ENCODE assay signal across 2 cellular contexts in the genomic region with DNA sequence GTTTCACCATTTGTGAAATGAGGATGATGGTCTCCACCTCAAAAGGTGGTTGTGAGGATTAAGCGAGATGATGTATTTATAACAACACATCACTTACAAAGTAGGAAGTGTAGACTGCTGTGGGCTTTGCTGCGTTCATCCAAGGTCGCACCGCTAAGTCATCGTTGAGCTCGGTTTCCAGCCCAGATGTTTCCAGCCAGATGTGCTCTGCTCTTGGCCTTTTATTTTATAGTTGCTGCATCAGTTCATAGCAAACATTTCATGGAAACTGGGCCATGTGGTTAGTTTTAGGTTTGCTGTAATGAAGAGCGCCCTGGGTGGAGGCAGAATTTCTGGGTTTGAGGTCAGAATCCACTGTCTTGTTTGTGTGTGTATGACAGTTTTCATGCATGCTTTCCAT.
TF ChIP-seq lines count a peak whose summit lies in the region.

No MANE protein-coding gene starts in this region.

TF ChIP-seq in SK-N-SH, 30 proteins besides CTCF, POLR2A, EP300 and RAD21 (continued from another document):
- TF ChIP-seq, protein P1, sequence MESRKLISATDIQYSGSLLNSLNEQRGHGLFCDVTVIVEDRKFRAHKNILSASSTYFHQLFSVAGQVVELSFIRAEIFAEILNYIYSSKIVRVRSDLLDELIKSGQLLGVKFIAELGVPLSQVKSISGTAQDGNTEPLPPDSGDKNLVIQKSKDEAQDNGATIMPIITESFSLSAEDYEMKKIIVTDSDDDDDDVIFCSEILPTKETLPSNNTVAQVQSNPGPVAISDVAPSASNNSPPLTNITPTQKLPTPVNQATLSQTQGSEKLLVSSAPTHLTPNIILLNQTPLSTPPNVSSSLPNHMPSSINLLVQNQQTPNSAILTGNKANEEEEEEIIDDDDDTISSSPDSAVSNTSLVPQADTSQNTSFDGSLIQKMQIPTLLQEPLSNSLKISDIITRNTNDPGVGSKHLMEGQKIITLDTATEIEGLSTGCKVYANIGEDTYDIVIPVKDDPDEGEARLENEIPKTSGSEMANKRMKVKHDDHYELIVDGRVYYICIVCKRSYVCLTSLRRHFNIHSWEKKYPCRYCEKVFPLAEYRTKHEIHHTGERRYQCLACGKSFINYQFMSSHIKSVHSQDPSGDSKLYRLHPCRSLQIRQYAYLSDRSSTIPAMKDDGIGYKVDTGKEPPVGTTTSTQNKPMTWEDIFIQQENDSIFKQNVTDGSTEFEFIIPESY (IDR thresholded peaks at IDR 0.05; ENCODE audit: borderline replicate concordance, low read depth) = no peak
- TF ChIP-seq MXI1 (IDR thresholded peaks at IDR 0.05; ENCODE audit: low read depth, low read length) (no peak), NFIC (IDR thresholded peaks at IDR 0.05; ENCODE audit: borderline replicate concordance) (no peak), EZH2phosphoT487 (IDR thresholded peaks at IDR 0.05; ENCODE audit: borderline replicate concordance, low read depth) (no peak), TEAD4 (IDR thresholded peaks at IDR 0.05; ENCODE audit: borderline replicate concordance, insufficient read depth) (no peak), ELF1 (IDR thresholded peaks at IDR 0.05) (no peak), POLR2AphosphoS5 (IDR thresholded peaks at IDR 0.05; ENCODE audit: low read depth, low read length) (no peak), SMC3 (IDR thresholded peaks at IDR 0.05; ENCODE audit: low read depth, low read length) (no peak), NRF1 (IDR thresholded peaks at IDR 0.05; ENCODE audit: low read depth, low read length) (no peak)
- TF ChIP-seq, protein P2, sequence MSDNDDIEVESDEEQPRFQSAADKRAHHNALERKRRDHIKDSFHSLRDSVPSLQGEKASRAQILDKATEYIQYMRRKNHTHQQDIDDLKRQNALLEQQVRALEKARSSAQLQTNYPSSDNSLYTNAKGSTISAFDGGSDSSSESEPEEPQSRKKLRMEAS (IDR thresholded peaks at IDR 0.05; ENCODE audit: low read depth) = no peak
- TF ChIP-seq, protein P3, sequence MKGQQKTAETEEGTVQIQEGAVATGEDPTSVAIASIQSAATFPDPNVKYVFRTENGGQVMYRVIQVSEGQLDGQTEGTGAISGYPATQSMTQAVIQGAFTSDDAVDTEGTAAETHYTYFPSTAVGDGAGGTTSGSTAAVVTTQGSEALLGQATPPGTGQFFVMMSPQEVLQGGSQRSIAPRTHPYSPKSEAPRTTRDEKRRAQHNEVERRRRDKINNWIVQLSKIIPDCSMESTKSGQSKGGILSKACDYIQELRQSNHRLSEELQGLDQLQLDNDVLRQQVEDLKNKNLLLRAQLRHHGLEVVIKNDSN (IDR thresholded peaks at IDR 0.05; ENCODE audit: borderline replicate concordance, low read depth) = no peak
- TF ChIP-seq, protein P4, sequence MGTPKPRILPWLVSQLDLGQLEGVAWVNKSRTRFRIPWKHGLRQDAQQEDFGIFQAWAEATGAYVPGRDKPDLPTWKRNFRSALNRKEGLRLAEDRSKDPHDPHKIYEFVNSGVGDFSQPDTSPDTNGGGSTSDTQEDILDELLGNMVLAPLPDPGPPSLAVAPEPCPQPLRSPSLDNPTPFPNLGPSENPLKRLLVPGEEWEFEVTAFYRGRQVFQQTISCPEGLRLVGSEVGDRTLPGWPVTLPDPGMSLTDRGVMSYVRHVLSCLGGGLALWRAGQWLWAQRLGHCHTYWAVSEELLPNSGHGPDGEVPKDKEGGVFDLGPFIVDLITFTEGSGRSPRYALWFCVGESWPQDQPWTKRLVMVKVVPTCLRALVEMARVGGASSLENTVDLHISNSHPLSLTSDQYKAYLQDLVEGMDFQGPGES (IDR thresholded peaks at IDR 0.05; ENCODE audit: low read depth, low read length) = no peak

TF ChIP-seq in SK-N-SH treated with all-trans-retinoic acid at 6 μM for 48 hours, 23 proteins besides CTCF, POLR2A, EP300 and RAD21 (continued from another document):
- TF ChIP-seq ISL1 (CRISPR knock-in tag; IDR thresholded peaks at IDR 0.05) (no peak), GLIS3 (CRISPR knock-in tag; IDR thresholded peaks at IDR 0.05) (no peak), ZNF565 (CRISPR knock-in tag; conservative IDR thresholded peaks at IDR 0.05; ENCODE audit: low read depth) (no peak), ARNTL (CRISPR knock-in tag; IDR thresholded peaks at IDR 0.05; ENCODE audit: borderline replicate concordance, low read depth) (no peak), SNAI2 (CRISPR knock-in tag; IDR thresholded peaks at IDR 0.05) (no peak), TOX (CRISPR knock-in tag; IDR thresholded peaks at IDR 0.05; ENCODE audit: borderline replicate concordance) (no peak), ZNF70 (CRISPR knock-in tag; IDR thresholded peaks at IDR 0.05) (no peak)
- TF ChIP-seq, protein P5, sequence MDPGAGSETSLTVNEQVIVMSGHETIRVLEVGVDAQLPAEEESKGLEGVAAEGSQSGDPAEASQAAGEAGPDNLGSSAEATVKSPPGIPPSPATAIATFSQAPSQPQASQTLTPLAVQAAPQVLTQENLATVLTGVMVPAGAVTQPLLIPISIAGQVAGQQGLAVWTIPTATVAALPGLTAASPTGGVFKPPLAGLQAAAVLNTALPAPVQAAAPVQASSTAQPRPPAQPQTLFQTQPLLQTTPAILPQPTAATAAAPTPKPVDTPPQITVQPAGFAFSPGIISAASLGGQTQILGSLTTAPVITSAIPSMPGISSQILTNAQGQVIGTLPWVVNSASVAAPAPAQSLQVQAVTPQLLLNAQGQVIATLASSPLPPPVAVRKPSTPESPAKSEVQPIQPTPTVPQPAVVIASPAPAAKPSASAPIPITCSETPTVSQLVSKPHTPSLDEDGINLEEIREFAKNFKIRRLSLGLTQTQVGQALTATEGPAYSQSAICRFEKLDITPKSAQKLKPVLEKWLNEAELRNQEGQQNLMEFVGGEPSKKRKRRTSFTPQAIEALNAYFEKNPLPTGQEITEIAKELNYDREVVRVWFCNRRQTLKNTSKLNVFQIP (CRISPR knock-in tag; IDR thresholded peaks at IDR 0.05; ENCODE audit: borderline replicate concordance, low read depth) = no peak
